Comparison of ENCODE assay signal across 9 cellular contexts in genomic region chr15:33194237-33194636, GRCh38. TPM values are rescaled to one million over a fixed set of nuclear protein-coding genes. Genes with fewer than 3 reads are reported as not detected.
DNase-seq lines count a peak whose midpoint lies in the region; ATAC-seq and TF ChIP-seq lines count a peak whose summit lies in the region.
"Had no signal": no experiment of that assay in that cellular context is flagged by ENCODE, and none has a peak within 500 bp of the region (broad histone marks: within the 10 kb centered on the region; RNA-seq: fewer than 3 reads in every experiment).

No MANE protein-coding gene starts in this region.

- TF ChIP-seq CTCF in lower leg skin (IDR thresholded peaks at IDR 0.05) (no peak), tibial nerve (IDR thresholded peaks at IDR 0.05) (no peak)

- peaks cover 17% of the 10 kb centered on the region for H3K27me3 Mint-ChIP-seq in activated CD4-positive, alpha-beta T cell treated with anti-CD3 and anti-CD28 coated beads, Interleukin-2, amount 10 ng/mL, durations not matched to agents 7 days and 5 days

- TF ChIP-seq EP300 in tibial nerve (IDR thresholded peaks at IDR 0.05), result no peak

- no peak for ATAC-seq in left colon

- no peak for DNase-seq in activated CD4-positive, alpha-beta T cell treated with anti-CD3 and anti-CD28 coated beads, Interleukin-2, amount 10 ng/mL, durations not matched to agents 7 days and 5 days
- no peak for DNase-seq in activated CD4-positive, alpha-beta T cell treated with anti-CD3 and anti-CD28 coated beads, Interleukin-2, amount 50 U/mL, for 4 hours
- no peak for DNase-seq in lower leg skin (ENCODE audit: low spot score in 2 of 2)
- DNase-seq in tibial nerve (ENCODE audit: low spot score in 2 of 2), result no peak
- no peak for DNase-seq in NCI-H187 (lab: John Stamatoyannopoulos, UW)
- no peak for DNase-seq in left colon
- DNase-seq in germinal center (ENCODE audit: low spot score), result no peak
- DNase-seq: NCI-H446 had no signal

- H3K36me3 ChIP-seq in tibial nerve, result no peaks in the 10 kb centered on the region

- H3K4me1 ChIP-seq in tibial nerve, result peaks cover 0 to 5% (median 2%) of the 10 kb centered on the region in 4 donors

- H3K9me3 Mint-ChIP-seq in activated CD4-positive, alpha-beta T cell treated with anti-CD3 and anti-CD28 coated beads, Interleukin-2, amount 10 ng/mL, durations not matched to agents 7 days and 5 days, result no peaks in the 10 kb centered on the region

- H3K27ac Mint-ChIP-seq in activated CD4-positive, alpha-beta T cell treated with anti-CD3 and anti-CD28 coated beads, Interleukin-2, amount 10 ng/mL, durations not matched to agents 7 days and 5 days, result no peak overlapping the region

- intact Hi-C loops in lower leg skin (cut with DNase I; ENCODE audit: low total_unique reads), result no loop called here
- intact Hi-C loops in left colon (cut with DNase I, micrococcal nuclease), result no loop called here

- POLR2A ChIA-PET in activated CD4-positive, alpha-beta T cell treated with anti-CD3 and anti-CD28 coated beads, Interleukin-2, amount 10 ng/mL, durations not matched to agents 7 days and 5 days (lab: Charles Lee), result no interaction called here

- H3K27ac ChIP-seq in angular gyrus (ENCODE audit: low read depth, low read length), result peak overlapping the region; percentile 52
- H3K27ac ChIP-seq in tibial nerve, result no peak overlapping the region

- no peak for TF ChIP-seq POLR2A in lower leg skin (IDR thresholded peaks at IDR 0.05)
- TF ChIP-seq POLR2A in tibial nerve (IDR thresholded peaks at IDR 0.05), result no peak

- H3K9me3 ChIP-seq in tibial nerve, result no peaks in the 10 kb centered on the region

- H3K4me3 ChIP-seq in lower leg skin (ENCODE audit: low read depth, poor library complexity, severe bottlenecking), result peak overlapping the region; percentile 47
- peak overlapping the region; percentile 16 to 53 (median 42) for H3K4me3 ChIP-seq in tibial nerve

- WGBS in lower leg skin, 2 donors, result 7 to 22% methylated on average over 17 of the region's 17 CpGs
- WGBS in tibial nerve, 2 donors, result 14 to 24% methylated on average over 16 to 17 of the region's 17 CpGs

- CTCF ChIA-PET in activated CD4-positive, alpha-beta T cell treated with anti-CD3 and anti-CD28 coated beads, Interleukin-2, amount 10 ng/mL, durations not matched to agents 7 days and 5 days (lab: Charles Lee), result no interaction called here

- peaks cover 18% of the 10 kb centered on the region for H3K4me1 Mint-ChIP-seq in activated CD4-positive, alpha-beta T cell treated with anti-CD3 and anti-CD28 coated beads, Interleukin-2, amount 10 ng/mL, durations not matched to agents 7 days and 5 days

- H3K4me3 Mint-ChIP-seq in activated CD4-positive, alpha-beta T cell treated with anti-CD3 and anti-CD28 coated beads, Interleukin-2, amount 10 ng/mL, durations not matched to agents 7 days and 5 days, result peak overlapping the region; percentile 71

- H3K27me3 ChIP-seq in tibial nerve, result peaks cover 0 to 21% of the 10 kb centered on the region in 2 donors

- no peaks in the 10 kb centered on the region for H3K36me3 Mint-ChIP-seq in activated CD4-positive, alpha-beta T cell treated with anti-CD3 and anti-CD28 coated beads, Interleukin-2, amount 10 ng/mL, durations not matched to agents 7 days and 5 days (ENCODE audit: low read depth)

RNA-seq across cellular contexts. Expression of gene FMN1, which starts 0.3 kb away (rescaled TPM):
- under 1 TPM; 0.04 to 0.12 TPM for total RNA-seq in activated CD4-positive, alpha-beta T cell treated with anti-CD3 and anti-CD28 coated beads, Interleukin-2, amount 10 ng/mL, durations not matched to agents 7 days and 5 days
- total RNA-seq in lower leg skin, result 10 to 100 TPM; 12.6 to 52.2 (median 20.1) TPM
- total RNA-seq in tibial nerve, result 10 to 100 TPM; 15.1 to 62.1 (median 20.7) TPM
- 10 to 100 TPM; 36.2 to 48.3 TPM for total RNA-seq in left colon

Comparison
In these comparisons a context has a peak if more than half of its experiments do, and no peak if none do; other contexts are left out.
1. RNA of gene FMN1, which starts 0.3 kb away (total RNA-seq): 36.2 to 48.3 TPM in left colon, 15.1 to 62.1 TPM in tibial nerve and 12.6 to 52.2 TPM in lower leg skin; 0.04 to 0.12 TPM in activated CD4-positive, alpha-beta T cell treated with anti-CD3 and anti-CD28 coated beads, Interleukin-2, amount 10 ng/mL, durations not matched to agents 7 days and 5 days; every median in the first group is over 10 times any median in the second.